18 cellular contexts compared by ENCODE assay signal in the genomic region with DNA sequence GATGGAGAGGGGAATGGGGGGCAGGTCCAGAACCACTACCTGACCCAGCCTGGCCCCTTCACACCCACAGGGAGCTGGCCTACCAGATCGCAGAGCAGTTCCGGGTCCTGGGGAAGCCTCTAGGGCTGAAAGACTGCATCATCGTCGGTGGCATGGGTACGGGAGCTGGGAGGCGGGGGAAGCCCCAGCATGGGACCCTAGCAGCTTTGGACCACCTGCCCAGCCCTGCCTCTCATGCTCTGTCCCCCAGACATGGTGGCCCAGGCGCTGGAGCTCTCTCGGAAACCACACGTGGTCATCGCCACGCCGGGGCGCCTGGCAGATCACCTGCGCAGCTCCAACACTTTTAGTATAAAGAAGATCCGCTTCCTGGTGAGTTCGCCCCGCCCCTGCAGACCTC. TPM values are rescaled to one million over a fixed set of nuclear protein-coding genes. Genes with fewer than 3 reads are reported as not detected.
DNase-seq lines count a peak whose midpoint lies in the region; ATAC-seq and TF ChIP-seq lines count a peak whose summit lies in the region.
"Had no signal": no experiment of that assay in that cellular context is flagged by ENCODE, and none has a peak within 500 bp of the region (broad histone marks: within the 10 kb centered on the region; RNA-seq: fewer than 3 reads in every experiment).

No MANE protein-coding gene starts in this region.

- peaks cover 45% of the 10 kb centered on the region for H3K36me3 ChIP-seq in DND-41 (ENCODE audit: insufficient read depth, low read length)

- H3K27me3 ChIP-seq in DND-41 (ENCODE audit: insufficient read depth, low read length, poor library complexity): no peaks in the 10 kb centered on the region
- H3K27me3 ChIP-seq: BLaER1, cardiac muscle cell had no signal

- CTCF ChIA-PET in activated CD4-positive, alpha-beta T cell treated with anti-CD3 and anti-CD28 coated beads for 36 hours (lab: Charles Lee): no interaction called here

- H3K4me3 Mint-ChIP-seq in activated CD4-positive, alpha-beta T cell treated with anti-CD3 and anti-CD28 coated beads for 36 hours: peak overlapping the region; percentile 99
- peak overlapping the region in 4 of 5 experiments; percentile 83 to 94 (median 92) for H3K4me3 Mint-ChIP-seq in brain
- H3K4me3 Mint-ChIP-seq in neural crest cell: peak overlapping the region; percentile 82

- POLR2A ChIA-PET in activated CD4-positive, alpha-beta T cell treated with anti-CD3 and anti-CD28 coated beads for 36 hours (lab: Charles Lee): no interaction called here

- no peaks in the 10 kb centered on the region for H3K27me3 Mint-ChIP-seq in activated CD4-positive, alpha-beta T cell treated with anti-CD3 and anti-CD28 coated beads for 36 hours
- peaks cover 6% of the 10 kb centered on the region for H3K27me3 Mint-ChIP-seq in brain
- H3K27me3 Mint-ChIP-seq in neural crest cell (ENCODE audit: low read depth): peaks cover 3% of the 10 kb centered on the region

- DNase-seq in activated CD4-positive, alpha-beta T cell treated with anti-CD3 and anti-CD28 coated beads for 36 hours: no peak
- DNase-seq in activated CD4-positive, alpha-beta T cell treated with anti-CD3 and anti-CD28 coated beads for 48 hours: no peak
- no peak for DNase-seq in DND-41
- DNase-seq in neural crest cell (ENCODE audit: low read depth, low spot score): no peak
- no peak for DNase-seq in OCI-M1 (lab: John Stamatoyannopoulos, UW)
- DNase-seq in NCI-H345 (lab: John Stamatoyannopoulos, UW): no peak
- no peak for DNase-seq in stimulated activated CD8-positive, alpha-beta memory T cell treated with anti-CD3 and anti-CD28 coated beads, Interleukin-4, amount 100 ng/mL, for 48 hours
- DNase-seq: 8988T; activated CD8-positive, alpha-beta memory T cell treated with anti-CD3 and anti-CD28 coated beads, Interleukin-2, amount 50 U/mL, for 48 hours; HCEC 1CT; NCI-H2081; NCI-H510A; WERI-Rb-1 had no signal

- H4K20me1 ChIP-seq in DND-41 (ENCODE audit: insufficient read depth, low read length): peaks cover 14% of the 10 kb centered on the region; the same call in 1 of the 2 replicates

- H3K79me2 ChIP-seq in DND-41 (ENCODE audit: insufficient read depth, low read length): peaks cover 45% of the 10 kb centered on the region

- ATAC-seq in activated CD4-positive, alpha-beta T cell treated with anti-CD3 and anti-CD28 coated beads for 36 hours: no peak
- no peak for ATAC-seq in DND-41 (ENCODE audit: insufficient read depth, low read depth)

- peaks cover 36% of the 10 kb centered on the region for H3K4me1 ChIP-seq in DND-41 (ENCODE audit: insufficient read depth, low read length)

- peaks cover 49% of the 10 kb centered on the region for H3K36me3 Mint-ChIP-seq in activated CD4-positive, alpha-beta T cell treated with anti-CD3 and anti-CD28 coated beads for 36 hours (ENCODE audit: low read depth)
- peaks cover 65% of the 10 kb centered on the region for H3K36me3 Mint-ChIP-seq in brain
- peaks cover 2% of the 10 kb centered on the region for H3K36me3 Mint-ChIP-seq in neural crest cell (ENCODE audit: low read depth)

- intact Hi-C loops in activated CD4-positive, alpha-beta T cell treated with anti-CD3 and anti-CD28 coated beads for 36 hours (cut with DNase I, micrococcal nuclease): no loop called here

- TF ChIP-seq CTCF in DND-41 (IDR thresholded peaks at IDR 0.05; ENCODE audit: borderline replicate concordance, extremely low read depth, low read length, poor library complexity, severe bottlenecking): no peak
- TF ChIP-seq CTCF in brain (conservative IDR thresholded peaks at IDR 0.05): no peak
- TF ChIP-seq CTCF in neural crest cell (conservative IDR thresholded peaks at IDR 0.05): no peak

- H3K27ac Mint-ChIP-seq in activated CD4-positive, alpha-beta T cell treated with anti-CD3 and anti-CD28 coated beads for 36 hours: no peak overlapping the region
- H3K27ac Mint-ChIP-seq in brain (peak overlapping the region in 1 of 5 experiments; percentile 74), neural crest cell (ENCODE audit: unreplicated experiment) (no peak overlapping the region)

- no peak overlapping the region for H3K27ac ChIP-seq in DND-41 (ENCODE audit: low read length)
- H3K27ac ChIP-seq: BLaER1, cardiac muscle cell, thoracic aorta, WERI-Rb-1 had no signal

- peak overlapping the region; percentile 70; the same call in 1 of the 2 replicates for H3K4me2 ChIP-seq in DND-41 (ENCODE audit: insufficient read depth, low read length)
- H3K4me2 ChIP-seq: smooth muscle cell had no signal

- H3K9me3 Mint-ChIP-seq in activated CD4-positive, alpha-beta T cell treated with anti-CD3 and anti-CD28 coated beads for 36 hours (ENCODE audit: low read depth): no peaks in the 10 kb centered on the region
- H3K9me3 Mint-ChIP-seq in brain (peaks cover 0 to 4% (median 0%) of the 10 kb centered on the region in 5 experiments), neural crest cell (no peaks in the 10 kb centered on the region)

- peak overlapping the region in 1 of 2 experiments; percentile 15; a peak in 1 of 4 replicates for H3K4me3 ChIP-seq in DND-41 (ENCODE audit: low read depth in 1 of 2, low read length in 2 of 2)
- H3K4me3 ChIP-seq: BLaER1, cardiac muscle cell, smooth muscle cell, thoracic aorta had no signal

- H3K4me1 Mint-ChIP-seq in activated CD4-positive, alpha-beta T cell treated with anti-CD3 and anti-CD28 coated beads for 36 hours: peaks cover 31% of the 10 kb centered on the region
- H3K4me1 Mint-ChIP-seq in brain (peaks cover 36% of the 10 kb centered on the region), neural crest cell (peaks cover 25% of the 10 kb centered on the region)

- H2AFZ ChIP-seq in DND-41 (ENCODE audit: low read depth, low read length): no peak overlapping the region

- H3K9ac ChIP-seq in DND-41 (ENCODE audit: low read depth, low read length): no peak overlapping the region
- H3K9ac ChIP-seq: BLaER1 had no signal

- no peaks in the 10 kb centered on the region for H3K9me3 ChIP-seq in DND-41 (ENCODE audit: insufficient read depth, low read length, severe bottlenecking)
- H3K9me3 ChIP-seq: BLaER1, thoracic aorta had no signal

RNA-seq across cellular contexts. Expression of a gene that starts 2.1 kb away (rescaled TPM):
- 10 to 100 TPM; 51.4 to 53.4 TPM for total RNA-seq in activated CD4-positive, alpha-beta T cell treated with anti-CD3 and anti-CD28 coated beads for 36 hours
- polyA plus RNA-seq in brain (ENCODE audit: insufficient read depth, low read depth, low replicate concordance): 76.8 TPM
- 54.9 and 56.6 TPM in 2 replicates for total RNA-seq in neural crest cell

RNA-seq across cellular contexts. Expression of a gene that starts 2.4 kb away (rescaled TPM):
- total RNA-seq in activated CD4-positive, alpha-beta T cell treated with anti-CD3 and anti-CD28 coated beads for 36 hours: 100 to 1,000 TPM; 158 to 182 TPM
- polyA plus RNA-seq in brain (ENCODE audit: insufficient read depth, low read depth, low replicate concordance): 291 TPM
- 194 and 196 TPM in 2 replicates for total RNA-seq in neural crest cell

RNA-seq across cellular contexts. Expression of a gene that starts 19.4 kb away (rescaled TPM):
- under 1 TPM; 0.46 to 0.62 TPM for total RNA-seq in activated CD4-positive, alpha-beta T cell treated with anti-CD3 and anti-CD28 coated beads for 36 hours
- polyA plus RNA-seq in brain (ENCODE audit: insufficient read depth, low read depth, low replicate concordance): 35.0 TPM
- 71.4 and 78.8 TPM in 2 replicates for total RNA-seq in neural crest cell

RNA-seq across cellular contexts. Expression of a gene that starts 25.6 kb away (rescaled TPM):
- under 1 TPM; 0.11 to 0.16 TPM for total RNA-seq in activated CD4-positive, alpha-beta T cell treated with anti-CD3 and anti-CD28 coated beads for 36 hours
- 104 TPM for polyA plus RNA-seq in brain (ENCODE audit: insufficient read depth, low read depth, low replicate concordance)
- 27.7 and 29.8 TPM in 2 replicates for total RNA-seq in neural crest cell

Comparison
In these comparisons a context has a peak if more than half of its experiments do, and no peak if none do; other contexts are left out.
1. RNA of a gene that starts 19.4 kb away (total RNA-seq): 71.4 to 78.8 TPM in neural crest cell; 0.46 to 0.62 TPM in activated CD4-positive, alpha-beta T cell treated with anti-CD3 and anti-CD28 coated beads for 36 hours; every median in the first group is over 10 times any median in the second.
2. Peak in every context shown above with its lines, with median percentiles within 50 percentile points of each other: H3K4me3 Mint-ChIP-seq.